ENCODE assay signal across 9 cellular contexts in the genomic region with DNA sequence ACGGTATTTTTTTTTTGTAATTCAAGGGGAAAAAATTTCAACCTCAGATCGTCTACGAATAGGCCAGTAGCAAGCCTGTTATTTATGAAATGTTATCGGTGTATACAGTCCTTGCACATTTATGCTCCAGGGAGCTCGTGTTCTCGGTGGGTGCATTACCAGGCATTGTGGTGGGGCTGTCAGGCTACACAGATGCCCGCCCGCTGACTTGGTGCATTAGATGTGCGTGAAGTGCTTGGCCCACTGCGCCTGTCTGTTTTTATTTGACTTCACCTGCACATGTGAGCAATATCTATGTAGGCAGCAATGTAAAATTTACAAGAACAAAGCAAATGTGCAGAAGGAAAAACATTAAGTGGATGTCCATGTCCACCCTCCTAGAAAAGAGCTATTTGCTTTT. TPM values are rescaled to one million over a fixed set of nuclear protein-coding genes. Genes with fewer than 3 reads are reported as not detected.
DNase-seq lines count a peak whose midpoint lies in the region; ATAC-seq and TF ChIP-seq lines count a peak whose summit lies in the region.
"Had no signal": no experiment of that assay in that cellular context is flagged by ENCODE, and none has a peak within 500 bp of the region (broad histone marks: within the 10 kb centered on the region; RNA-seq: fewer than 3 reads in every experiment).

No MANE protein-coding gene starts in this region.

- no peaks in the 10 kb centered on the region for H3K36me3 ChIP-seq in liver (ENCODE audit: control insufficient read depth in 4 of 4, insufficient read depth in 3 of 4, low read depth in 1 of 4, low read length in 3 of 4)
- H3K36me3 ChIP-seq in suprapubic skin = no peaks in the 10 kb centered on the region

- no peak for DNase-seq in activated CD4-positive, alpha-beta T cell treated with anti-CD3 and anti-CD28 coated beads, Interleukin-2, amount 10 ng/mL, durations not matched to agents 24 days and 14 days
- no peak for DNase-seq in activated CD4-positive, alpha-beta T cell treated with anti-CD3 and anti-CD28 coated beads for 4 hours
- DNase-seq in activated naive CD8-positive, alpha-beta T cell treated with anti-CD3 and anti-CD28 coated beads, Interleukin-2, amount 10 ng/mL, durations not matched to agents 7 days and 5 days = no peak
- no peak for DNase-seq in suprapubic skin (ENCODE audit: low spot score in 2 of 2)
- DNase-seq in OCI-M2 (lab: John Stamatoyannopoulos, UW; ENCODE audit: unreplicated experiment) = no peak
- DNase-seq in SIG-M5 treated with dmso at 0.1 percent for 504 hours (lab: John Stamatoyannopoulos, UW; ENCODE audit: unreplicated experiment) = no peak
- no peak for DNase-seq in NOMO-1 (lab: John Stamatoyannopoulos, UW; ENCODE audit: unreplicated experiment in 2 of 2)

- H3K9ac ChIP-seq in liver (ENCODE audit: low read depth in 1 of 2, low read length in 2 of 2) = no peak overlapping the region

- POLR2A ChIA-PET in activated naive CD8-positive, alpha-beta T cell treated with anti-CD3 and anti-CD28 coated beads, Interleukin-2, amount 10 ng/mL, durations not matched to agents 7 days and 5 days (lab: Charles Lee) = interaction anchor here (0.8 to 6.6 kb wide), 5 partner anchors 40 to 91 kb away, joined by 3 to 139 read pairs (median 10); a partner anchor contains a TSS

- no peak for TF ChIP-seq RAD21 in liver (IDR thresholded peaks at IDR 0.05)

- peaks cover 22% of the 10 kb centered on the region for H3K36me3 Mint-ChIP-seq in activated CD4-positive, alpha-beta T cell treated with anti-CD3 and anti-CD28 coated beads, Interleukin-2, amount 10 ng/mL, durations not matched to agents 24 days and 14 days (ENCODE audit: low read depth)
- peaks cover 4% of the 10 kb centered on the region for H3K36me3 Mint-ChIP-seq in activated naive CD8-positive, alpha-beta T cell treated with anti-CD3 and anti-CD28 coated beads, Interleukin-2, amount 10 ng/mL, durations not matched to agents 7 days and 5 days

- WGBS in liver = 83% methylated on average over 10 of the region's 10 CpGs
- 60% methylated on average over 10 of the region's 10 CpGs for WGBS in suprapubic skin

- TF ChIP-seq POLR2A in suprapubic skin (IDR thresholded peaks at IDR 0.05) = no peak

- peak overlapping the region; percentile 93 to 97 for H3K27ac ChIP-seq in liver (ENCODE audit: low read depth in 1 of 2, low read length in 2 of 2)
- peak overlapping the region; percentile 85 for H3K27ac ChIP-seq in suprapubic skin
- H3K27ac ChIP-seq: C4-2B had no signal

- H3K9me3 ChIP-seq in liver (ENCODE audit: control insufficient read depth in 4 of 4, low read length in 3 of 4) = no peaks in the 10 kb centered on the region
- no peaks in the 10 kb centered on the region for H3K9me3 ChIP-seq in suprapubic skin

- peak overlapping the region; percentile 94 for H3K27ac Mint-ChIP-seq in activated CD4-positive, alpha-beta T cell treated with anti-CD3 and anti-CD28 coated beads, Interleukin-2, amount 10 ng/mL, durations not matched to agents 24 days and 14 days
- H3K27ac Mint-ChIP-seq in activated naive CD8-positive, alpha-beta T cell treated with anti-CD3 and anti-CD28 coated beads, Interleukin-2, amount 10 ng/mL, durations not matched to agents 7 days and 5 days = peak overlapping the region; percentile 94

- TF ChIP-seq CTCF in liver (IDR thresholded peaks at IDR 0.05; ENCODE audit: low read depth, low read length, missing input control) = no peak
- no peak for TF ChIP-seq CTCF in suprapubic skin (IDR thresholded peaks at IDR 0.05)

- intact Hi-C loops in activated CD4-positive, alpha-beta T cell treated with anti-CD3 and anti-CD28 coated beads, Interleukin-2, amount 10 ng/mL, durations not matched to agents 24 days and 14 days (cut with micrococcal nuclease) = loop anchor here (1.0 to 2.0 kb wide), 5 partner anchors 40 to 90 kb away; a partner anchor contains a TSS

- TF ChIP-seq EP300 in suprapubic skin (IDR thresholded peaks at IDR 0.05) = no peak

- ATAC-seq in activated naive CD8-positive, alpha-beta T cell treated with anti-CD3 and anti-CD28 coated beads, Interleukin-2, amount 10 ng/mL, durations not matched to agents 7 days and 5 days (ENCODE audit: low read depth) = no peak

- no peaks in the 10 kb centered on the region for H3K27me3 Mint-ChIP-seq in activated CD4-positive, alpha-beta T cell treated with anti-CD3 and anti-CD28 coated beads, Interleukin-2, amount 10 ng/mL, durations not matched to agents 24 days and 14 days
- no peaks in the 10 kb centered on the region for H3K27me3 Mint-ChIP-seq in activated naive CD8-positive, alpha-beta T cell treated with anti-CD3 and anti-CD28 coated beads, Interleukin-2, amount 10 ng/mL, durations not matched to agents 7 days and 5 days

- peak overlapping the region; percentile 90 for H3K4me3 Mint-ChIP-seq in activated CD4-positive, alpha-beta T cell treated with anti-CD3 and anti-CD28 coated beads, Interleukin-2, amount 10 ng/mL, durations not matched to agents 24 days and 14 days
- H3K4me3 Mint-ChIP-seq in activated naive CD8-positive, alpha-beta T cell treated with anti-CD3 and anti-CD28 coated beads, Interleukin-2, amount 10 ng/mL, durations not matched to agents 7 days and 5 days = peak overlapping the region; percentile 91

- H3K4me1 ChIP-seq in liver (ENCODE audit: control insufficient read depth in 4 of 4, insufficient read depth in 4 of 4, low read length in 3 of 4) (peaks cover 4 to 19% (median 14%) of the 10 kb centered on the region in 4 donors), suprapubic skin (peaks cover 39% of the 10 kb centered on the region)

- H3K4me3 ChIP-seq in liver (ENCODE audit: low read depth in 1 of 3, low read length in 3 of 3) = no peak overlapping the region
- peak overlapping the region; percentile 95 for H3K4me3 ChIP-seq in suprapubic skin

- peaks cover 35% of the 10 kb centered on the region for H3K4me1 Mint-ChIP-seq in activated CD4-positive, alpha-beta T cell treated with anti-CD3 and anti-CD28 coated beads, Interleukin-2, amount 10 ng/mL, durations not matched to agents 24 days and 14 days
- H3K4me1 Mint-ChIP-seq in activated naive CD8-positive, alpha-beta T cell treated with anti-CD3 and anti-CD28 coated beads, Interleukin-2, amount 10 ng/mL, durations not matched to agents 7 days and 5 days = peaks cover 21% of the 10 kb centered on the region

- no peaks in the 10 kb centered on the region for H3K27me3 ChIP-seq in liver (ENCODE audit: control insufficient read depth in 4 of 4, insufficient read depth in 4 of 4, low read length in 3 of 4)
- H3K27me3 ChIP-seq in suprapubic skin = no peaks in the 10 kb centered on the region

- no peaks in the 10 kb centered on the region for H3K9me3 Mint-ChIP-seq in activated CD4-positive, alpha-beta T cell treated with anti-CD3 and anti-CD28 coated beads, Interleukin-2, amount 10 ng/mL, durations not matched to agents 24 days and 14 days
- no peaks in the 10 kb centered on the region for H3K9me3 Mint-ChIP-seq in activated naive CD8-positive, alpha-beta T cell treated with anti-CD3 and anti-CD28 coated beads, Interleukin-2, amount 10 ng/mL, durations not matched to agents 7 days and 5 days

TF ChIP-seq in liver, 16 proteins besides CTCF, POLR2A, EP300 and RAD21 (continues in another document):
- TF ChIP-seq, protein P1, sequence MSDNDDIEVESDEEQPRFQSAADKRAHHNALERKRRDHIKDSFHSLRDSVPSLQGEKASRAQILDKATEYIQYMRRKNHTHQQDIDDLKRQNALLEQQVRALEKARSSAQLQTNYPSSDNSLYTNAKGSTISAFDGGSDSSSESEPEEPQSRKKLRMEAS (IDR thresholded peaks at IDR 0.05) = no peak
- TF ChIP-seq RXRA (IDR thresholded peaks at IDR 0.05) = no peak
- TF ChIP-seq, protein P2, sequence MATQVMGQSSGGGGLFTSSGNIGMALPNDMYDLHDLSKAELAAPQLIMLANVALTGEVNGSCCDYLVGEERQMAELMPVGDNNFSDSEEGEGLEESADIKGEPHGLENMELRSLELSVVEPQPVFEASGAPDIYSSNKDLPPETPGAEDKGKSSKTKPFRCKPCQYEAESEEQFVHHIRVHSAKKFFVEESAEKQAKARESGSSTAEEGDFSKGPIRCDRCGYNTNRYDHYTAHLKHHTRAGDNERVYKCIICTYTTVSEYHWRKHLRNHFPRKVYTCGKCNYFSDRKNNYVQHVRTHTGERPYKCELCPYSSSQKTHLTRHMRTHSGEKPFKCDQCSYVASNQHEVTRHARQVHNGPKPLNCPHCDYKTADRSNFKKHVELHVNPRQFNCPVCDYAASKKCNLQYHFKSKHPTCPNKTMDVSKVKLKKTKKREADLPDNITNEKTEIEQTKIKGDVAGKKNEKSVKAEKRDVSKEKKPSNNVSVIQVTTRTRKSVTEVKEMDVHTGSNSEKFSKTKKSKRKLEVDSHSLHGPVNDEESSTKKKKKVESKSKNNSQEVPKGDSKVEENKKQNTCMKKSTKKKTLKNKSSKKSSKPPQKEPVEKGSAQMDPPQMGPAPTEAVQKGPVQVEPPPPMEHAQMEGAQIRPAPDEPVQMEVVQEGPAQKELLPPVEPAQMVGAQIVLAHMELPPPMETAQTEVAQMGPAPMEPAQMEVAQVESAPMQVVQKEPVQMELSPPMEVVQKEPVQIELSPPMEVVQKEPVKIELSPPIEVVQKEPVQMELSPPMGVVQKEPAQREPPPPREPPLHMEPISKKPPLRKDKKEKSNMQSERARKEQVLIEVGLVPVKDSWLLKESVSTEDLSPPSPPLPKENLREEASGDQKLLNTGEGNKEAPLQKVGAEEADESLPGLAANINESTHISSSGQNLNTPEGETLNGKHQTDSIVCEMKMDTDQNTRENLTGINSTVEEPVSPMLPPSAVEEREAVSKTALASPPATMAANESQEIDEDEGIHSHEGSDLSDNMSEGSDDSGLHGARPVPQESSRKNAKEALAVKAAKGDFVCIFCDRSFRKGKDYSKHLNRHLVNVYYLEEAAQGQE (IDR thresholded peaks at IDR 0.05) = no peak
- no peak for TF ChIP-seq NR2F2 (IDR thresholded peaks at IDR 0.05)
- TF ChIP-seq, protein P3, sequence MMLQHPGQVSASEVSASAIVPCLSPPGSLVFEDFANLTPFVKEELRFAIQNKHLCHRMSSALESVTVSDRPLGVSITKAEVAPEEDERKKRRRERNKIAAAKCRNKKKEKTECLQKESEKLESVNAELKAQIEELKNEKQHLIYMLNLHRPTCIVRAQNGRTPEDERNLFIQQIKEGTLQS (IDR thresholded peaks at IDR 0.05) = no peak
- TF ChIP-seq FOXA1 (IDR thresholded peaks at IDR 0.05) = no peak
- TF ChIP-seq GABPA (IDR thresholded peaks at IDR 0.05 in 1 of 2, conservative IDR thresholded peaks at IDR 0.05 in 1 of 2) = no peak
- TF ChIP-seq EGR1 (IDR thresholded peaks at IDR 0.05; ENCODE audit: low read depth in 2 of 2) = no peak
- no peak for TF ChIP-seq SP1 (IDR thresholded peaks at IDR 0.05)
- TF ChIP-seq FOXA2 (IDR thresholded peaks at IDR 0.05) = no peak

RNA-seq across cellular contexts. Expression of a gene that starts 2.7 kb away (rescaled TPM):
- total RNA-seq in activated CD4-positive, alpha-beta T cell treated with anti-CD3 and anti-CD28 coated beads, Interleukin-2, amount 10 ng/mL, durations not matched to agents 24 days and 14 days = 36.6 TPM in 2 replicates
- total RNA-seq in activated naive CD8-positive, alpha-beta T cell treated with anti-CD3 and anti-CD28 coated beads, Interleukin-2, amount 10 ng/mL, durations not matched to agents 7 days and 5 days = 10 to 100 TPM; 41.7 to 42.1 TPM
- total RNA-seq in liver (1 to 10 TPM; 7.5 to 8.5 TPM), suprapubic skin (10 to 100 TPM; 37.5 to 68.5 (median 46.6) TPM)
- polyA plus RNA-seq in liver = 1 to 10 TPM; 1.2 to 1.3 TPM
